11 cellular contexts compared by ENCODE assay signal in the genomic region with DNA sequence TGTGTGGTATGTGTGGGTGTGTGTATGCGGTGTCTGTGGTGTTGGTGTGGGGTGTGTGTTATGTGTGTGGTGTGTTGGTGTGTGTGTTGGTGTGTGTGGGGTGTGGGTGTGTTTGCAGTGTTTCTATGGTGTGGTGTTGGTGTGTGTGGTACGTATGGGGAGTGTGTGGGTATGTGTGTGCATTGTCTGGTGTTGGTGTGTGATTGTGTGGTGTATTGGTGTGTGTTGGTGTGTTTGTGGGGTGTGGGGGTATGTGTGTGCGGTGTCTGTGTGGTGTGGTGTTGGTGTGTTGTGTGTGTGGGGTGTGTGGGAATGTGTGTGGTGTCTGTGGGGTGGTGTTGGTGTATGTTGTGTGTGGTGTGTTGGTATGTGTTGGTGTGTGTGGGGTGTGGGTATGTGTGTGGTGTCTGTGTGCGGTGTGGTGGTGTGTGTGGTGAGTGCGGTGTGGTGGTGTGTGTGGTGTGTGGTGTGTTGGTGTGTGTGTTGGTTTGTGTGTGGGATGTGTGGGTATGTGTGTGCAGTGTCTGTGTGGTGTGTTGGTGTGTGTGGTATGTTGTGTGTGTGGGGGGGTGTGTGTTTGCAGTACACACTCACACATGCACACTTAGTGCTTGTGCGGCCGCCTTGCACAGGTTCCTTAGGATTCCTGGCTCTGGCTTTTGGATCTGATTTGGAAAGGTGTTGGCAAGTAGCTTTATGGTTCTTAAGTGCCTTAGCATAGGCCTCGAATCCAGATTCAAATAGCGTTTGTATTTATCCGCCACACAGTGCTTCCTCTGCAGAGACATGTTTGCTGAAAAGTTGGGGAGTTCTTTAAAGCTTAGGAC. TPM values are rescaled to one million over a fixed set of nuclear protein-coding genes. Genes with fewer than 3 reads are reported as not detected.
DNase-seq lines count a peak whose midpoint lies in the region; ATAC-seq and TF ChIP-seq lines count a peak whose summit lies in the region.
"Had no signal": no experiment of that assay in that cellular context is flagged by ENCODE, and none has a peak within 500 bp of the region (broad histone marks: within the 10 kb centered on the region; RNA-seq: fewer than 3 reads in every experiment).

No MANE protein-coding gene starts in this region.

- peak; percentile 35 for DNase-seq in NCI-H748 (lab: John Stamatoyannopoulos, UW; ENCODE audit: unreplicated experiment)
- no peak for DNase-seq in NCI-H748 treated with DMSO at 0.1 percent for 48 hours (lab: John Stamatoyannopoulos, UW)
- peak; percentile 26 for DNase-seq in RPMI8226
- peak in 1 of 2 donors; percentile 67 for DNase-seq in fibroblast of lung (ENCODE audit: low read depth in 2 of 2)
- no peak for DNase-seq in stomach
- DNase-seq: stimulated activated CD4-positive, alpha-beta T cell treated with anti-CD3 and anti-CD28 coated beads, Interleukin-4, amount 100 ng/mL, for 4 hours had no signal

- no peak overlapping the region for H3K4me2 ChIP-seq in fibroblast of lung (ENCODE audit: extremely low read depth, insufficient read depth, low read length)
- H3K4me2 ChIP-seq: neural progenitor cell had no signal

- TF ChIP-seq EP300 in stomach (IDR thresholded peaks at IDR 0.05) = no peak

- H3K36me3 ChIP-seq in fibroblast of lung (ENCODE audit: control insufficient read depth, insufficient read depth, low read length) (no peaks in the 10 kb centered on the region), stomach (no peaks in the 10 kb centered on the region)
- H3K36me3 ChIP-seq: neural progenitor cell, vagina had no signal

- H3K9me3 ChIP-seq in fibroblast of lung (ENCODE audit: control insufficient read depth, insufficient read depth, low read depth, low read length) (no peaks in the 10 kb centered on the region), stomach (no peaks in the 10 kb centered on the region)
- H3K9me3 ChIP-seq: vagina had no signal

- H3K27me3 ChIP-seq in fibroblast of lung (ENCODE audit: control insufficient read depth, insufficient read depth, low read length) (no peaks in the 10 kb centered on the region), stomach (no peaks in the 10 kb centered on the region)
- H3K27me3 ChIP-seq: neural progenitor cell, vagina had no signal

- H2AFZ ChIP-seq in fibroblast of lung (ENCODE audit: low read length) = no peak overlapping the region
- H2AFZ ChIP-seq: neural progenitor cell had no signal

- H3K4me1 ChIP-seq in fibroblast of lung (ENCODE audit: control insufficient read depth, extremely low read depth, insufficient read depth, low read length) (peaks cover 28% of the 10 kb centered on the region), stomach (peaks cover 64 to 100% (median 84%) of the 10 kb centered on the region in 4 donors)

- no peaks in the 10 kb centered on the region for H4K20me1 ChIP-seq in fibroblast of lung (ENCODE audit: control insufficient read depth, extremely low read depth, insufficient read depth, low read length)

- no peak overlapping the region for H3K4me3 ChIP-seq in fibroblast of lung (replicated peaks in 1 of 4; ENCODE audit: control extremely low read depth in 1 of 4, insufficient read depth in 1 of 4, low read depth in 3 of 4, low read length in 4 of 4)
- no peak overlapping the region for H3K4me3 ChIP-seq in stomach
- H3K4me3 ChIP-seq: neural progenitor cell, vagina had no signal

- no peak overlapping the region for H3K9ac ChIP-seq in fibroblast of lung (ENCODE audit: insufficient read depth, low read length)
- H3K9ac ChIP-seq: neural progenitor cell had no signal

- 54 to 64% (median 59%) methylated on average over 10 of the region's 10 CpGs for WGBS in stomach, 5 donors

- peaks cover 56% of the 10 kb centered on the region for H3K79me2 ChIP-seq in fibroblast of lung (ENCODE audit: control insufficient read depth, insufficient read depth, low read length)

- no peak for ATAC-seq in GM18502 (IDR thresholded peaks at IDR 0.05; ENCODE audit: poor library complexity, unreplicated experiment)
- no peak for ATAC-seq in HG03095 (IDR thresholded peaks at IDR 0.05; ENCODE audit: unreplicated experiment)
- ATAC-seq in HG02623 (IDR thresholded peaks at IDR 0.05; ENCODE audit: unreplicated experiment) = no peak

- H3K27ac ChIP-seq in fibroblast of lung (ENCODE audit: insufficient read depth, low read length) (peak overlapping the region; percentile 26), stomach (peak overlapping the region; percentile 17 to 84 (median 40))
- H3K27ac ChIP-seq: neural progenitor cell, vagina had no signal

- intact Hi-C loops in stomach (cut with DNase I; ENCODE audit: low total_unique reads) = no loop called here

- TF ChIP-seq CTCF in fibroblast of lung (conservative IDR thresholded peaks at IDR 0.05 in 1 of 2, IDR thresholded peaks at IDR 0.05 in 1 of 2; ENCODE audit: low read depth in 1 of 2, low read length in 2 of 2) (no peak), stomach (IDR thresholded peaks at IDR 0.05) (no peak)

- TF ChIP-seq POLR2A in stomach (IDR thresholded peaks at IDR 0.05) = no peak

RNA-seq across cellular contexts. Expression of a gene that starts 16.4 kb away (rescaled TPM):
- total RNA-seq in fibroblast of lung = 12.6 and 17.0 TPM in 2 replicates
- 6.6 and 10.1 TPM in 2 replicates for polyA plus RNA-seq in fibroblast of lung
- polyA plus RNA-seq in fibroblast of lung (2012) = 16.8 and 17.2 TPM in 2 replicates
- polyA minus RNA-seq in fibroblast of lung (ENCODE audit: low replicate concordance) = 32.6 and 47.8 TPM in 2 replicates
- total RNA-seq in stomach = 100 to 1,000 TPM in 1 of 5 donors, 10 to 100 TPM in 4; 34.5 to 140 (median 37.1) TPM
- 10 to 100 TPM; 12.3 to 28.0 (median 16.6) TPM for polyA plus RNA-seq in stomach

Comparison
In these comparisons a context has a peak if more than half of its experiments do, and no peak if none do; other contexts are left out.
1. DNase-seq: peak in NCI-H748 (single experiment) and RPMI8226 (single experiment); none in NCI-H748 treated with DMSO at 0.1 percent for 48 hours (single experiment) and stomach (single experiment).